Comparison of ENCODE assay signal across 7 cellular contexts in the genomic region with DNA sequence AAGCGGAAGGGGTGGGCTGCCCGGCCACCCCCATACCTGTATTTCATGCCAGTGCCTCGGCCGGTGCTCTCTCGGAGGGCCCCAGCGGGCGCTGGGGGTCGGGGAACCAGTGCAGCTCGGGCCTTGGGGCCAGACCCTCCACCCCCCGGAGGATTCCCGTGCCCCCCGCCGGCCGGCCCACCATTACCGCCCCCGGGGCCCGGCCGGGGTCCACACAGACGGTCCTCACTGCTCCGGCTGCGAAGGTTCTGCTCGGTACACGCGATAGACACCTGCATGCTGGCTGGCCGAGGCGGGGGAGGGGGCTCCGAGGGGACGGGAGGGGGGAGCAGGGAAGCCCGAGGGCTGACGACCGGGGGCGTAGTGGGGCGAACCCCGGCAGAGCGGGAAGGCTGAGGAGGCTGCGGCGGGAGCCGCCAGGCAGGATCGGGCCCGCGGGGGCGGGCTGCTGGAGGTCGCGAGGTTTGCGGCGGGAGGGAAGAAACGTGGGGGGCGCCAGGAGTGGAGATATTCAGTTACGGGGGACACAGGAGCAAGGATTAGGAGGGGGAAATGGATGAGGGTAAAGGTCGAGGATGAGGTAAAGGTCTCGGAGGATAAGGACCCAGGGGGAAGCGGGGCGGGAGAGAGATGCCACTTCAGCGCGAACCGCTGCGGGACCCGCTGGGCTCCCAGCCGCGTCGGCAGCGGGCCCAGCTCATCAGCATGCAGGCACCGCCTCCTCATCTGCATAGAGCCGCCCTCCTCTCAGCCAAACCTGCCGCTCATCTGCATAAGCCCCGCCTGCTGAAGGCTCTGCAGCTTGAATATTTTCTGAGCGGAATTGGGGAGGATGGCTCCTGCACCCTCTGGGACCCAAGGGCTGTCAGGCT. TPM values are rescaled to one million over a fixed set of nuclear protein-coding genes. Genes with fewer than 3 reads are reported as not detected.
DNase-seq lines count a peak whose midpoint lies in the region; ATAC-seq and TF ChIP-seq lines count a peak whose summit lies in the region.

A gene (minus strand): TSS at position 699 of the 872 bp plus-strand sequence. CDS start 421 bp downstream, at position 278.

- no peak for TF ChIP-seq CTCF in HFF-Myc (IDR thresholded peaks at IDR 0.05; ENCODE audit: low read depth, low read length, missing control alignments)
- no peak for TF ChIP-seq CTCF in WI38 (IDR thresholded peaks at IDR 0.05; ENCODE audit: low read depth, low read length)
- no peak for TF ChIP-seq CTCF in dorsolateral prefrontal cortex (IDR thresholded peaks at IDR 0.05 in 54 of 56, conservative IDR thresholded peaks at IDR 0.05 in 2 of 56; ENCODE audit: low read depth in 1 of 56, partially characterized antibody in 56 of 56)

- intact Hi-C loops in dorsolateral prefrontal cortex (cut with DNase I), result loop anchor here (5.0 kb wide), 1 partner anchor 58 kb away; no protein-coding TSS in a partner anchor

- peak within 1 kb of the TSS; percentile 50 for H3K4me3 ChIP-seq in HFF-Myc (replicated peaks; ENCODE audit: low read depth, low read length)
- peak within 1 kb of the TSS; percentile 57 for H3K4me3 ChIP-seq in WI38 (ENCODE audit: low read depth, low read length)
- peak within 1 kb of the TSS in 57 of 59 donors; percentile 18 to 99 (median 50) for H3K4me3 ChIP-seq in dorsolateral prefrontal cortex
- H3K4me3 ChIP-seq in urinary bladder (ENCODE audit: low read depth, low read length), result peak within 1 kb of the TSS; percentile 5

- H3K4me1 ChIP-seq in urinary bladder (ENCODE audit: insufficient read depth), result no peaks in the 10 kb centered on the region

- WGBS in urinary bladder, result 17% methylated on average over 67 of the region's 67 CpGs

- no peak for ATAC-seq in GM18502 (IDR thresholded peaks at IDR 0.05; ENCODE audit: poor library complexity, unreplicated experiment)

- peak; percentile 39 for DNase-seq in HFF-Myc (ENCODE audit: extremely low read depth, low read depth)
- peak; percentile 50 to 90 (median 84) for DNase-seq in dorsolateral prefrontal cortex
- DNase-seq in mucosa of gallbladder (ENCODE audit: low spot score), result peak; percentile 40
- no peak for DNase-seq in KG1 (lab: John Stamatoyannopoulos, UW)

- no peaks in the 10 kb centered on the region for H3K36me3 ChIP-seq in urinary bladder (ENCODE audit: insufficient read depth)

- H3K27me3 ChIP-seq in dorsolateral prefrontal cortex, result no peaks in the 10 kb centered on the region

- H3K27ac ChIP-seq in dorsolateral prefrontal cortex (peak within 1 kb of the TSS in 24 of 59 donors; percentile 9 to 76 (median 51)), urinary bladder (ENCODE audit: low read depth) (no peak within 1 kb of the TSS)

RNA-seq across cellular contexts. Expression of the gene that starts here (rescaled TPM):
- total RNA-seq in dorsolateral prefrontal cortex, result 10 to 100 TPM in 118 of 120 experiments, 1 to 10 TPM in 2; 6.6 to 52.0 (median 21.5) TPM
- total RNA-seq in mucosa of gallbladder, result 2.5 TPM
- total RNA-seq in urinary bladder, result 2.3 TPM
- 1.3 TPM for polyA plus RNA-seq in urinary bladder

Comparison
In these comparisons a context has a peak if more than half of its experiments do, and no peak if none do; other contexts are left out.
1. H3K4me3 ChIP-seq: peak in every context shown above with its lines; median percentile 57 in WI38; 50 in HFF-Myc; 50 in dorsolateral prefrontal cortex; 5 in urinary bladder.